In genomic region chr7:148570419-148571372, GRCh38 we compare ENCODE assay signal across 1 cellular context.
TF ChIP-seq lines count a peak whose summit lies in the region.

No MANE protein-coding gene starts in this region.

TF ChIP-seq in GM12878, 131 proteins besides CTCF, POLR2A, EP300 and RAD21 (continued from another document):
- peak; percentile 25; the same call in 1 of the 2 replicates for TF ChIP-seq IKZF1 (conservative IDR thresholded peaks at IDR 0.05)
TF ChIP-seq in GM12878: peak in this region for 2; not testable (repeated sequence) for 129.
